In the genomic region with DNA sequence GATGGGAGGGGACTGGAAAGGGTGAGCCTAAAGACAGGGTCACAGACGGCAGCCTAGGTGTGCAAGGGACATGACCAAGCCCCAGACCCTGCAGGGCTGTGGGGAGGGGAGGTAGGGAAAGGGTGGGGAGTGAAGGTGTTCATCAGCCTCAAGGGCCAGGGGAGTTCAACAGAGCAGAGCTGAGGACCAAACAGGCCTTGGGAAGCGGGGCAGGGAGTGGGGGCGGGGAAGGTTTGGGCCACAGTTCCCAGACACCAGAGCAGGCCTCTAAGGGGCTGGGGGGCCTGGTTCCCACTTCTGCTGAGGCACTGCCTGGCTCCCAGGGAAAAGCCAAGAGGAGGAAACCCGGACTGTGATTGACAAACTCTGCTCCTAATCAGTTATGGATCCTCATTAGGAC, we compare ENCODE assay signal across 18 cellular contexts.
"Had no signal": no experiment of that assay in that cellular context is flagged by ENCODE, and none has a peak within 500 bp of the region (broad histone marks: within the 10 kb centered on the region; RNA-seq: fewer than 3 reads in every experiment).

No MANE protein-coding gene starts in this region.

- H3K27ac Mint-ChIP-seq: dendritic cell treated with granulocyte-macrophage colony-stimulating factor and Interleukin-4, amounts not matched to agents 40 ng/mL and 50 ng/mL, for 4 days; effector memory CD8-positive, alpha-beta T cell had no signal

- DNase-seq: colonic mucosa; cortex of kidney; effector CD8-positive, alpha-beta T cell; effector memory CD8-positive, alpha-beta T cell; foreskin keratinocyte; glutamatergic neuron; head of caudate nucleus; heart right ventricle; hippocampal formation; left cardiac atrium; left lung; left ventricle myocardium superior; lower lobe of right lung; mesenchymal stem cell; mucosa of descending colon had no signal

- H3K4me1 ChIP-seq: colonic mucosa, esophagus muscularis mucosa, foreskin keratinocyte, gastroesophageal sphincter, heart right ventricle, left lung, lower lobe of right lung had no signal

- ATAC-seq: effector memory CD8-positive, alpha-beta T cell; foreskin keratinocyte; gastroesophageal sphincter; heart right ventricle; left cardiac atrium; left lung; left ventricle myocardium superior; lower lobe of right lung; mucosa of descending colon had no signal

- H3K9me3 ChIP-seq: colonic mucosa, esophagus muscularis mucosa, gastroesophageal sphincter, heart right ventricle, left lung, lower lobe of right lung, mucosa of descending colon had no signal

- H3K27ac ChIP-seq: colonic mucosa, esophagus muscularis mucosa, foreskin keratinocyte, gastroesophageal sphincter, heart right ventricle, left lung, lower lobe of right lung had no signal

- H3K4me3 Mint-ChIP-seq: dendritic cell treated with granulocyte-macrophage colony-stimulating factor and Interleukin-4, amounts not matched to agents 40 ng/mL and 50 ng/mL, for 4 days; effector memory CD8-positive, alpha-beta T cell had no signal

- H3K4me3 ChIP-seq: colonic mucosa, esophagus muscularis mucosa, gastroesophageal sphincter, heart right ventricle, left lung, lower lobe of right lung, mucosa of descending colon had no signal

- H3K9me3 Mint-ChIP-seq: dendritic cell treated with granulocyte-macrophage colony-stimulating factor and Interleukin-4, amounts not matched to agents 40 ng/mL and 50 ng/mL, for 4 days; effector memory CD8-positive, alpha-beta T cell had no signal

- H3K27me3 ChIP-seq: colonic mucosa had no signal

- H3K36me3 ChIP-seq: colonic mucosa, esophagus muscularis mucosa, gastroesophageal sphincter, heart right ventricle, left lung, lower lobe of right lung had no signal
